1 cellular context compared by ENCODE assay signal in genomic region chr16:84132527-84133285, GRCh38.
TF ChIP-seq lines count a peak whose summit lies in the region.

No MANE protein-coding gene starts in this region.

TF ChIP-seq in IMR-90, 13 proteins besides CTCF, POLR2A, EP300 and RAD21:
- TF ChIP-seq, protein P1, sequence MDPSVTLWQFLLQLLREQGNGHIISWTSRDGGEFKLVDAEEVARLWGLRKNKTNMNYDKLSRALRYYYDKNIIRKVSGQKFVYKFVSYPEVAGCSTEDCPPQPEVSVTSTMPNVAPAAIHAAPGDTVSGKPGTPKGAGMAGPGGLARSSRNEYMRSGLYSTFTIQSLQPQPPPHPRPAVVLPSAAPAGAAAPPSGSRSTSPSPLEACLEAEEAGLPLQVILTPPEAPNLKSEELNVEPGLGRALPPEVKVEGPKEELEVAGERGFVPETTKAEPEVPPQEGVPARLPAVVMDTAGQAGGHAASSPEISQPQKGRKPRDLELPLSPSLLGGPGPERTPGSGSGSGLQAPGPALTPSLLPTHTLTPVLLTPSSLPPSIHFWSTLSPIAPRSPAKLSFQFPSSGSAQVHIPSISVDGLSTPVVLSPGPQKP (IDR thresholded peaks at IDR 0.05; ENCODE audit: borderline replicate concordance, low read depth, low read length): no peak
